ENCODE assay signal across 1 cellular context in genomic region chr5:163565931-163566608, GRCh38.
TF ChIP-seq lines count a peak whose summit lies in the region.

No MANE protein-coding gene starts in this region.

TF ChIP-seq in HepG2, 621 proteins besides CTCF, POLR2A, EP300 and RAD21 (continued from another document and continues in another):
- no peak for TF ChIP-seq MLX (CRISPR knock-in tag; IDR thresholded peaks at IDR 0.05)
- TF ChIP-seq, protein P1, sequence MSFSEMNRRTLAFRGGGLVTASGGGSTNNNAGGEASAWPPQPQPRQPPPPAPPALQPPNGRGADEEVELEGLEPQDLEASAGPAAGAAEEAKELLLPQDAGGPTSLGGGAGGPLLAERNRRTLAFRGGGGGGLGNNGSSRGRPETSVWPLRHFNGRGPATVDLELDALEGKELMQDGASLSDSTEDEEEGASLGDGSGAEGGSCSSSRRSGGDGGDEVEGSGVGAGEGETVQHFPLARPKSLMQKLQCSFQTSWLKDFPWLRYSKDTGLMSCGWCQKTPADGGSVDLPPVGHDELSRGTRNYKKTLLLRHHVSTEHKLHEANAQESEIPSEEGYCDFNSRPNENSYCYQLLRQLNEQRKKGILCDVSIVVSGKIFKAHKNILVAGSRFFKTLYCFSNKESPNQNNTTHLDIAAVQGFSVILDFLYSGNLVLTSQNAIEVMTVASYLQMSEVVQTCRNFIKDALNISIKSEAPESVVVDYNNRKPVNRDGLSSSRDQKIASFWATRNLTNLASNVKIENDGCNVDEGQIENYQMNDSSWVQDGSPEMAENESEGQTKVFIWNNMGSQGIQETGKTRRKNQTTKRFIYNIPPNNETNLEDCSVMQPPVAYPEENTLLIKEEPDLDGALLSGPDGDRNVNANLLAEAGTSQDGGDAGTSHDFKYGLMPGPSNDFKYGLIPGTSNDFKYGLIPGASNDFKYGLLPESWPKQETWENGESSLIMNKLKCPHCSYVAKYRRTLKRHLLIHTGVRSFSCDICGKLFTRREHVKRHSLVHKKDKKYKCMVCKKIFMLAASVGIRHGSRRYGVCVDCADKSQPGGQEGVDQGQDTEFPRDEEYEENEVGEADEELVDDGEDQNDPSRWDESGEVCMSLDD (CRISPR knock-in tag; IDR thresholded peaks at IDR 0.05; ENCODE audit: borderline replicate concordance), result no peak
- TF ChIP-seq ZNF761 (CRISPR knock-in tag; conservative IDR thresholded peaks at IDR 0.05), result peak; percentile 87; the same call in 1 of the 2 replicates
- TF ChIP-seq, protein P2, sequence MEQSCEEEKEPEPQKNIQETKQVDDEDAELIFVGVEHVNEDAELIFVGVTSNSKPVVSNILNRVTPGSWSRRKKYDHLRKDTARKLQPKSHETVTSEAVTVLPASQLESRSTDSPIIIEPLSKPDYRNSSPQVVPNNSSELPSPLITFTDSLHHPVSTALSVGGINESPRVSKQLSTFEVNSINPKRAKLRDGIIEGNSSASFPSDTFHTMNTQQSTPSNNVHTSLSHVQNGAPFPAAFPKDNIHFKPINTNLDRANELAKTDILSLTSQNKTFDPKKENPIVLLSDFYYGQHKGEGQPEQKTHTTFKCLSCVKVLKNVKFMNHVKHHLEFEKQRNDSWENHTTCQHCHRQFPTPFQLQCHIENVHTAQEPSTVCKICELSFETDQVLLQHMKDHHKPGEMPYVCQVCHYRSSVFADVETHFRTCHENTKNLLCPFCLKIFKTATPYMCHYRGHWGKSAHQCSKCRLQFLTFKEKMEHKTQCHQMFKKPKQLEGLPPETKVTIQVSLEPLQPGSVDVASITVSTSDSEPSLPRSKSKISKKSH (CRISPR knock-in tag; IDR thresholded peaks at IDR 0.05; ENCODE audit: borderline replicate concordance), result no peak
- TF ChIP-seq ISL2 (CRISPR knock-in tag; IDR thresholded peaks at IDR 0.05), result peak; percentile 74
- no peak; the same call in 1 of the 2 replicates for TF ChIP-seq ZNF790 (CRISPR knock-in tag; IDR thresholded peaks at IDR 0.05; ENCODE audit: borderline replicate concordance)
- peak; percentile 51; the same call in 1 of the 2 replicates for TF ChIP-seq ZNF317 (CRISPR knock-in tag; IDR thresholded peaks at IDR 0.05)
- no peak for TF ChIP-seq NCOR1 (IDR thresholded peaks at IDR 0.05; ENCODE audit: borderline replicate concordance, low read length)
- TF ChIP-seq POLR2AphosphoS2 (IDR thresholded peaks at IDR 0.05; ENCODE audit: low read depth, low read length), result no peak
- no peak for TF ChIP-seq CCDC6 (CRISPR knock-in tag; IDR thresholded peaks at IDR 0.05)
- TF ChIP-seq ZNF326 (CRISPR knock-in tag; IDR thresholded peaks at IDR 0.05; ENCODE audit: borderline replicate concordance), result no peak
- TF ChIP-seq, protein P3, sequence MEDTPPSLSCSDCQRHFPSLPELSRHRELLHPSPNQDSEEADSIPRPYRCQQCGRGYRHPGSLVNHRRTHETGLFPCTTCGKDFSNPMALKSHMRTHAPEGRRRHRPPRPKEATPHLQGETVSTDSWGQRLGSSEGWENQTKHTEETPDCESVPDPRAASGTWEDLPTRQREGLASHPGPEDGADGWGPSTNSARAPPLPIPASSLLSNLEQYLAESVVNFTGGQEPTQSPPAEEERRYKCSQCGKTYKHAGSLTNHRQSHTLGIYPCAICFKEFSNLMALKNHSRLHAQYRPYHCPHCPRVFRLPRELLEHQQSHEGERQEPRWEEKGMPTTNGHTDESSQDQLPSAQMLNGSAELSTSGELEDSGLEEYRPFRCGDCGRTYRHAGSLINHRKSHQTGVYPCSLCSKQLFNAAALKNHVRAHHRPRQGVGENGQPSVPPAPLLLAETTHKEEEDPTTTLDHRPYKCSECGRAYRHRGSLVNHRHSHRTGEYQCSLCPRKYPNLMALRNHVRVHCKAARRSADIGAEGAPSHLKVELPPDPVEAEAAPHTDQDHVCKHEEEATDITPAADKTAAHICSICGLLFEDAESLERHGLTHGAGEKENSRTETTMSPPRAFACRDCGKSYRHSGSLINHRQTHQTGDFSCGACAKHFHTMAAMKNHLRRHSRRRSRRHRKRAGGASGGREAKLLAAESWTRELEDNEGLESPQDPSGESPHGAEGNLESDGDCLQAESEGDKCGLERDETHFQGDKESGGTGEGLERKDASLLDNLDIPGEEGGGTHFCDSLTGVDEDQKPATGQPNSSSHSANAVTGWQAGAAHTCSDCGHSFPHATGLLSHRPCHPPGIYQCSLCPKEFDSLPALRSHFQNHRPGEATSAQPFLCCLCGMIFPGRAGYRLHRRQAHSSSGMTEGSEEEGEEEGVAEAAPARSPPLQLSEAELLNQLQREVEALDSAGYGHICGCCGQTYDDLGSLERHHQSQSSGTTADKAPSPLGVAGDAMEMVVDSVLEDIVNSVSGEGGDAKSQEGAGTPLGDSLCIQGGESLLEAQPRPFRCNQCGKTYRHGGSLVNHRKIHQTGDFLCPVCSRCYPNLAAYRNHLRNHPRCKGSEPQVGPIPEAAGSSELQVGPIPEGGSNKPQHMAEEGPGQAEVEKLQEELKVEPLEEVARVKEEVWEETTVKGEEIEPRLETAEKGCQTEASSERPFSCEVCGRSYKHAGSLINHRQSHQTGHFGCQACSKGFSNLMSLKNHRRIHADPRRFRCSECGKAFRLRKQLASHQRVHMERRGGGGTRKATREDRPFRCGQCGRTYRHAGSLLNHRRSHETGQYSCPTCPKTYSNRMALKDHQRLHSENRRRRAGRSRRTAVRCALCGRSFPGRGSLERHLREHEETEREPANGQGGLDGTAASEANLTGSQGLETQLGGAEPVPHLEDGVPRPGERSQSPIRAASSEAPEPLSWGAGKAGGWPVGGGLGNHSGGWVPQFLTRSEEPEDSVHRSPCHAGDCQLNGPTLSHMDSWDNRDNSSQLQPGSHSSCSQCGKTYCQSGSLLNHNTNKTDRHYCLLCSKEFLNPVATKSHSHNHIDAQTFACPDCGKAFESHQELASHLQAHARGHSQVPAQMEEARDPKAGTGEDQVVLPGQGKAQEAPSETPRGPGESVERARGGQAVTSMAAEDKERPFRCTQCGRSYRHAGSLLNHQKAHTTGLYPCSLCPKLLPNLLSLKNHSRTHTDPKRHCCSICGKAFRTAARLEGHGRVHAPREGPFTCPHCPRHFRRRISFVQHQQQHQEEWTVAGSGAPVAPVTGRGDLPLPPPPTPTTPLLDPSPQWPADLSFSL (CRISPR knock-in tag; IDR thresholded peaks at IDR 0.05), result peak; percentile 90
- TF ChIP-seq, protein P4, sequence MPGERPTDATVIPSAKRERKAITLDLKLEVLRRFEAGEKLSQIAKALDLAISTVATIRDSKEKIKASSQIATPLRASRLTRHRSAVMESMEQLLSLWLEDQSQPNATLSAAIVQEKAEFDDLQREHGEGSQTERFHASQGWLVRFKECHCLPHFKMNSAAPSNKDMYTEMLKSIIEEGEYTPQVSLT (CRISPR knock-in tag; IDR thresholded peaks at IDR 0.05; ENCODE audit: borderline replicate concordance, low read depth), result no peak
- no peak for TF ChIP-seq RNF219 (CRISPR knock-in tag; IDR thresholded peaks at IDR 0.05)
- peak; percentile 60; the same call in 1 of the 2 replicates for TF ChIP-seq IRF2 (CRISPR knock-in tag; IDR thresholded peaks at IDR 0.05)
- peak; percentile 45; the same call in 1 of the 2 replicates for TF ChIP-seq FOXC1 (CRISPR knock-in tag; IDR thresholded peaks at IDR 0.05; ENCODE audit: borderline replicate concordance)
- TF ChIP-seq ZNF615 (CRISPR knock-in tag; IDR thresholded peaks at IDR 0.05; ENCODE audit: borderline replicate concordance), result no peak
- peak; percentile 57; the same call in 1 of the 2 replicates for TF ChIP-seq GABPB1 (CRISPR knock-in tag; IDR thresholded peaks at IDR 0.05)
- TF ChIP-seq MEF2D (CRISPR knock-in tag; IDR thresholded peaks at IDR 0.05), result 0 out of 2 replicates have a peak, but pooled peaks have one; percentile 57
- TF ChIP-seq TBX2 (CRISPR knock-in tag; IDR thresholded peaks at IDR 0.05; ENCODE audit: borderline replicate concordance), result no peak; the same call in 1 of the 2 replicates
- no peak for TF ChIP-seq TAF1 (CRISPR knock-in tag; IDR thresholded peaks at IDR 0.05)
- TF ChIP-seq CREBL2 (CRISPR knock-in tag; IDR thresholded peaks at IDR 0.05; ENCODE audit: borderline replicate concordance), result no peak
- TF ChIP-seq ZBTB20 (CRISPR knock-in tag; IDR thresholded peaks at IDR 0.05; ENCODE audit: borderline replicate concordance, low read depth), result no peak
- TF ChIP-seq, protein P5, sequence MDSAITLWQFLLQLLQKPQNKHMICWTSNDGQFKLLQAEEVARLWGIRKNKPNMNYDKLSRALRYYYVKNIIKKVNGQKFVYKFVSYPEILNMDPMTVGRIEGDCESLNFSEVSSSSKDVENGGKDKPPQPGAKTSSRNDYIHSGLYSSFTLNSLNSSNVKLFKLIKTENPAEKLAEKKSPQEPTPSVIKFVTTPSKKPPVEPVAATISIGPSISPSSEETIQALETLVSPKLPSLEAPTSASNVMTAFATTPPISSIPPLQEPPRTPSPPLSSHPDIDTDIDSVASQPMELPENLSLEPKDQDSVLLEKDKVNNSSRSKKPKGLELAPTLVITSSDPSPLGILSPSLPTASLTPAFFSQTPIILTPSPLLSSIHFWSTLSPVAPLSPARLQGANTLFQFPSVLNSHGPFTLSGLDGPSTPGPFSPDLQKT (CRISPR knock-in tag; IDR thresholded peaks at IDR 0.05; ENCODE audit: borderline replicate concordance), result no peak
- TF ChIP-seq RBM22 (optimal IDR thresholded peaks at IDR 0.05; ENCODE audit: low read length), result no peak
- TF ChIP-seq U2AF1 (optimal IDR thresholded peaks at IDR 0.05; ENCODE audit: low read depth, low read length), result no peak
- TF ChIP-seq ZNF296 (CRISPR knock-in tag; conservative IDR thresholded peaks at IDR 0.05), result no peak
- TF ChIP-seq DR1 (CRISPR knock-in tag; IDR thresholded peaks at IDR 0.05), result no peak
- no peak for TF ChIP-seq CBX2 (IDR thresholded peaks at IDR 0.05; ENCODE audit: low read depth, low read length)
- no peak for TF ChIP-seq CBX2 (CRISPR knock-in tag; IDR thresholded peaks at IDR 0.05; ENCODE audit: low read depth)
- no peak for TF ChIP-seq PCBP2 (optimal IDR thresholded peaks at IDR 0.05; ENCODE audit: low read depth, low read length, poor library complexity, severe bottlenecking)
- TF ChIP-seq SIN3A (IDR thresholded peaks at IDR 0.05; ENCODE audit: borderline replicate concordance, low read depth, low read length), result no peak
- no peak for TF ChIP-seq MATR3 (CRISPR knock-in tag; IDR thresholded peaks at IDR 0.05)
- TF ChIP-seq FIP1L1 (IDR thresholded peaks at IDR 0.05; ENCODE audit: borderline replicate concordance, insufficient read depth, low read depth, low read length), result no peak
- TF ChIP-seq EED (CRISPR knock-in tag; IDR thresholded peaks at IDR 0.05), result no peak
- TF ChIP-seq KDM3A (CRISPR knock-in tag; IDR thresholded peaks at IDR 0.05; ENCODE audit: low read depth), result no peak
- TF ChIP-seq HNF4G (IDR thresholded peaks at IDR 0.05; ENCODE audit: borderline replicate concordance, low read depth, low read length), result no peak
- TF ChIP-seq HNF4G (CRISPR knock-in tag; IDR thresholded peaks at IDR 0.05; ENCODE audit: borderline replicate concordance, low read depth), result no peak
- peak; percentile 87; the same call in 1 of the 2 replicates for TF ChIP-seq ZNF556 (CRISPR knock-in tag; IDR thresholded peaks at IDR 0.05; ENCODE audit: borderline replicate concordance)
- no peak; the same call in 1 of the 2 replicates for TF ChIP-seq POLR2G (IDR thresholded peaks at IDR 0.05; ENCODE audit: low read depth, low read length)
- TF ChIP-seq, protein P6, sequence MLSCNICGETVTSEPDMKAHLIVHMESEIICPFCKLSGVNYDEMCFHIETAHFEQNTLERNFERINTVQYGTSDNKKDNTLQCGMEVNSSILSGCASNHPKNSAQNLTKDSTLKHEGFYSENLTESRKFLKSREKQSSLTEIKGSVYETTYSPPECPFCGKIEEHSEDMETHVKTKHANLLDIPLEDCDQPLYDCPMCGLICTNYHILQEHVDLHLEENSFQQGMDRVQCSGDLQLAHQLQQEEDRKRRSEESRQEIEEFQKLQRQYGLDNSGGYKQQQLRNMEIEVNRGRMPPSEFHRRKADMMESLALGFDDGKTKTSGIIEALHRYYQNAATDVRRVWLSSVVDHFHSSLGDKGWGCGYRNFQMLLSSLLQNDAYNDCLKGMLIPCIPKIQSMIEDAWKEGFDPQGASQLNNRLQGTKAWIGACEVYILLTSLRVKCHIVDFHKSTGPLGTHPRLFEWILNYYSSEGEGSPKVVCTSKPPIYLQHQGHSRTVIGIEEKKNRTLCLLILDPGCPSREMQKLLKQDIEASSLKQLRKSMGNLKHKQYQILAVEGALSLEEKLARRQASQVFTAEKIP (CRISPR knock-in tag; IDR thresholded peaks at IDR 0.05; ENCODE audit: borderline replicate concordance), result no peak
- TF ChIP-seq ZNF501 (CRISPR knock-in tag; IDR thresholded peaks at IDR 0.05), result peak; percentile 19; the same call in 1 of the 2 replicates
- TF ChIP-seq ZNF577 (CRISPR knock-in tag; IDR thresholded peaks at IDR 0.05; ENCODE audit: borderline replicate concordance, low read depth), result no peak
- no peak for TF ChIP-seq NCOA2 (CRISPR knock-in tag; IDR thresholded peaks at IDR 0.05)
